Comparison of ENCODE assay signal across 1 cellular context in the genomic region with DNA sequence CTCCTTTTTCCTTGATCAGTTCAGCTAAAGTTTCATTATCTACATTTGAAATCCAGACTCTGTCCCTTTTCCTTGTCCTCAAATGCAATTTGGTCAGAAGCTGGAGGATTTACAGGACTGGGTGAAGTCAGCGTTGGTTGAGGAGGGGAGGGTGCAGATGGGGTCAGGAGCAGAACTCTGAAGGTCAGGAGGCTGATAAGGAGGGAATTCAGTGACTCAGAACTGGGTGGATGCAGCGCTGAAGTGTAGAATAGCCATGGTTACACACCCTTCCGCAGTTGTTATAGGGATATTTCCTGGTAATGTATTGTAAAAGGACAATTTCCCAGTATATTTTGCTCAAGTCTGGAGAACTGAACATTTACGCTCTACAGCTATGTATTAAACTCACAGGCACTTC.
TF ChIP-seq lines count a peak whose summit lies in the region.

No MANE protein-coding gene starts in this region.

TF ChIP-seq in A549, 52 proteins besides CTCF, POLR2A, EP300 and RAD21 (continued from another document):
- TF ChIP-seq CEBPB (IDR thresholded peaks at IDR 0.05) (no peak), RFX5 (IDR thresholded peaks at IDR 0.05) (no peak), ZNF302 (CRISPR knock-in tag; IDR thresholded peaks at IDR 0.05) (no peak), RCOR1 (IDR thresholded peaks at IDR 0.05; ENCODE audit: low read depth, low read length) (no peak), HOXA7 (CRISPR knock-in tag; IDR thresholded peaks at IDR 0.05) (no peak), CBX8 (IDR thresholded peaks at IDR 0.05) (no peak), SMC3 (IDR thresholded peaks at IDR 0.05) (no peak; the same call in 2 of the 3 replicates), RNF2 (IDR thresholded peaks at IDR 0.05; ENCODE audit: borderline replicate concordance, low read depth) (no peak), MYC (IDR thresholded peaks at IDR 0.05; ENCODE audit: borderline replicate concordance, low read length) (no peak), EHMT2 (IDR thresholded peaks at IDR 0.05; ENCODE audit: low read depth) (no peak), CHD4 (IDR thresholded peaks at IDR 0.05; ENCODE audit: borderline replicate concordance) (no peak), HEYL (CRISPR knock-in tag; IDR thresholded peaks at IDR 0.05) (no peak), SREBF2 (IDR thresholded peaks at IDR 0.05) (no peak), RARB (CRISPR knock-in tag; IDR thresholded peaks at IDR 0.05) (no peak), NFE2L2 (conservative IDR thresholded peaks at IDR 0.05; ENCODE audit: low read length) (no peak), ZSCAN20 (CRISPR knock-in tag; IDR thresholded peaks at IDR 0.05) (no peak), HOXB5 (CRISPR knock-in tag; IDR thresholded peaks at IDR 0.05) (no peak), HES2 (IDR thresholded peaks at IDR 0.05) (no peak), GATA3 (IDR thresholded peaks at IDR 0.05; ENCODE audit: borderline replicate concordance) (peak; percentile 68; the same call in 1 of the 2 replicates), EHF (CRISPR knock-in tag; IDR thresholded peaks at IDR 0.05) (no peak), ZC3H11A (IDR thresholded peaks at IDR 0.05) (no peak), NR3C1 (IDR thresholded peaks at IDR 0.05) (no peak), HDAC2 (IDR thresholded peaks at IDR 0.05) (no peak), TFCP2L1 (CRISPR knock-in tag; IDR thresholded peaks at IDR 0.05) (no peak), BHLHE40 (IDR thresholded peaks at IDR 0.05; ENCODE audit: low read depth, low read length) (no peak), MAZ (IDR thresholded peaks at IDR 0.05; ENCODE audit: borderline replicate concordance, low read depth, low read length) (no peak), CBX2 (IDR thresholded peaks at IDR 0.05; ENCODE audit: borderline replicate concordance, low read depth) (no peak), TP53 (CRISPR knock-in tag; IDR thresholded peaks at IDR 0.05) (no peak), ZFP36 (IDR thresholded peaks at IDR 0.05; ENCODE audit: borderline replicate concordance, partially characterized antibody) (no peak)
- TF ChIP-seq, protein P1, sequence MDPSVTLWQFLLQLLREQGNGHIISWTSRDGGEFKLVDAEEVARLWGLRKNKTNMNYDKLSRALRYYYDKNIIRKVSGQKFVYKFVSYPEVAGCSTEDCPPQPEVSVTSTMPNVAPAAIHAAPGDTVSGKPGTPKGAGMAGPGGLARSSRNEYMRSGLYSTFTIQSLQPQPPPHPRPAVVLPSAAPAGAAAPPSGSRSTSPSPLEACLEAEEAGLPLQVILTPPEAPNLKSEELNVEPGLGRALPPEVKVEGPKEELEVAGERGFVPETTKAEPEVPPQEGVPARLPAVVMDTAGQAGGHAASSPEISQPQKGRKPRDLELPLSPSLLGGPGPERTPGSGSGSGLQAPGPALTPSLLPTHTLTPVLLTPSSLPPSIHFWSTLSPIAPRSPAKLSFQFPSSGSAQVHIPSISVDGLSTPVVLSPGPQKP (IDR thresholded peaks at IDR 0.05; ENCODE audit: low read depth, low read length), result no peak
- TF ChIP-seq, protein P2, sequence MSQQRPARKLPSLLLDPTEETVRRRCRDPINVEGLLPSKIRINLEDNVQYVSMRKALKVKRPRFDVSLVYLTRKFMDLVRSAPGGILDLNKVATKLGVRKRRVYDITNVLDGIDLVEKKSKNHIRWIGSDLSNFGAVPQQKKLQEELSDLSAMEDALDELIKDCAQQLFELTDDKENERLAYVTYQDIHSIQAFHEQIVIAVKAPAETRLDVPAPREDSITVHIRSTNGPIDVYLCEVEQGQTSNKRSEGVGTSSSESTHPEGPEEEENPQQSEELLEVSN (IDR thresholded peaks at IDR 0.05; ENCODE audit: borderline replicate concordance, low read depth), result peak; percentile 32; the same call in 1 of the 2 replicates
- TF ChIP-seq, protein P3, sequence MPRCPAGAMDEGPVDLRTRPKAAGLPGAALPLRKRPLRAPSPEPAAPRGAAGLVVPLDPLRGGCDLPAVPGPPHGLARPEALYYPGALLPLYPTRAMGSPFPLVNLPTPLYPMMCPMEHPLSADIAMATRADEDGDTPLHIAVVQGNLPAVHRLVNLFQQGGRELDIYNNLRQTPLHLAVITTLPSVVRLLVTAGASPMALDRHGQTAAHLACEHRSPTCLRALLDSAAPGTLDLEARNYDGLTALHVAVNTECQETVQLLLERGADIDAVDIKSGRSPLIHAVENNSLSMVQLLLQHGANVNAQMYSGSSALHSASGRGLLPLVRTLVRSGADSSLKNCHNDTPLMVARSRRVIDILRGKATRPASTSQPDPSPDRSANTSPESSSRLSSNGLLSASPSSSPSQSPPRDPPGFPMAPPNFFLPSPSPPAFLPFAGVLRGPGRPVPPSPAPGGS (IDR thresholded peaks at IDR 0.05), result no peak
- TF ChIP-seq, protein P4, sequence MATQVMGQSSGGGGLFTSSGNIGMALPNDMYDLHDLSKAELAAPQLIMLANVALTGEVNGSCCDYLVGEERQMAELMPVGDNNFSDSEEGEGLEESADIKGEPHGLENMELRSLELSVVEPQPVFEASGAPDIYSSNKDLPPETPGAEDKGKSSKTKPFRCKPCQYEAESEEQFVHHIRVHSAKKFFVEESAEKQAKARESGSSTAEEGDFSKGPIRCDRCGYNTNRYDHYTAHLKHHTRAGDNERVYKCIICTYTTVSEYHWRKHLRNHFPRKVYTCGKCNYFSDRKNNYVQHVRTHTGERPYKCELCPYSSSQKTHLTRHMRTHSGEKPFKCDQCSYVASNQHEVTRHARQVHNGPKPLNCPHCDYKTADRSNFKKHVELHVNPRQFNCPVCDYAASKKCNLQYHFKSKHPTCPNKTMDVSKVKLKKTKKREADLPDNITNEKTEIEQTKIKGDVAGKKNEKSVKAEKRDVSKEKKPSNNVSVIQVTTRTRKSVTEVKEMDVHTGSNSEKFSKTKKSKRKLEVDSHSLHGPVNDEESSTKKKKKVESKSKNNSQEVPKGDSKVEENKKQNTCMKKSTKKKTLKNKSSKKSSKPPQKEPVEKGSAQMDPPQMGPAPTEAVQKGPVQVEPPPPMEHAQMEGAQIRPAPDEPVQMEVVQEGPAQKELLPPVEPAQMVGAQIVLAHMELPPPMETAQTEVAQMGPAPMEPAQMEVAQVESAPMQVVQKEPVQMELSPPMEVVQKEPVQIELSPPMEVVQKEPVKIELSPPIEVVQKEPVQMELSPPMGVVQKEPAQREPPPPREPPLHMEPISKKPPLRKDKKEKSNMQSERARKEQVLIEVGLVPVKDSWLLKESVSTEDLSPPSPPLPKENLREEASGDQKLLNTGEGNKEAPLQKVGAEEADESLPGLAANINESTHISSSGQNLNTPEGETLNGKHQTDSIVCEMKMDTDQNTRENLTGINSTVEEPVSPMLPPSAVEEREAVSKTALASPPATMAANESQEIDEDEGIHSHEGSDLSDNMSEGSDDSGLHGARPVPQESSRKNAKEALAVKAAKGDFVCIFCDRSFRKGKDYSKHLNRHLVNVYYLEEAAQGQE (IDR thresholded peaks at IDR 0.05), result no peak
- TF ChIP-seq, protein P5, sequence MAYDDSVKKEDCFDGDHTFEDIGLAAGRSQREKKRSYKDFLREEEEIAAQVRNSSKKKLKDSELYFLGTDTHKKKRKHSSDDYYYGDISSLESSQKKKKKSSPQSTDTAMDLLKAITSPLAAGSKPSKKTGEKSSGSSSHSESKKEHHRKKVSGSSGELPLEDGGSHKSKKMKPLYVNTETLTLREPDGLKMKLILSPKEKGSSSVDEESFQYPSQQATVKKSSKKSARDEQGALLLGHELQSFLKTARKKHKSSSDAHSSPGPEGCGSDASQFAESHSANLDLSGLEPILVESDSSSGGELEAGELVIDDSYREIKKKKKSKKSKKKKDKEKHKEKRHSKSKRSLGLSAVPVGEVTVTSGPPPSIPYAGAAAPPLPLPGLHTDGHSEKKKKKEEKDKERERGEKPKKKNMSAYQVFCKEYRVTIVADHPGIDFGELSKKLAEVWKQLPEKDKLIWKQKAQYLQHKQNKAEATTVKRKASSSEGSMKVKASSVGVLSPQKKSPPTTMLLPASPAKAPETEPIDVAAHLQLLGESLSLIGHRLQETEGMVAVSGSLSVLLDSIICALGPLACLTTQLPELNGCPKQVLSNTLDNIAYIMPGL (CRISPR knock-in tag; IDR thresholded peaks at IDR 0.05; ENCODE audit: borderline replicate concordance), result no peak
- TF ChIP-seq, protein P6, sequence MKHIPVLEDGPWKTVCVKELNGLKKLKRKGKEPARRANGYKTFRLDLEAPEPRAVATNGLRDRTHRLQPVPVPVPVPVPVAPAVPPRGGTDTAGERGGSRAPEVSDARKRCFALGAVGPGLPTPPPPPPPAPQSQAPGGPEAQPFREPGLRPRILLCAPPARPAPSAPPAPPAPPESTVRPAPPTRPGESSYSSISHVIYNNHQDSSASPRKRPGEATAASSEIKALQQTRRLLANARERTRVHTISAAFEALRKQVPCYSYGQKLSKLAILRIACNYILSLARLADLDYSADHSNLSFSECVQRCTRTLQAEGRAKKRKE (CRISPR knock-in tag; IDR thresholded peaks at IDR 0.05; ENCODE audit: low read depth), result no peak
- TF ChIP-seq, protein P7, sequence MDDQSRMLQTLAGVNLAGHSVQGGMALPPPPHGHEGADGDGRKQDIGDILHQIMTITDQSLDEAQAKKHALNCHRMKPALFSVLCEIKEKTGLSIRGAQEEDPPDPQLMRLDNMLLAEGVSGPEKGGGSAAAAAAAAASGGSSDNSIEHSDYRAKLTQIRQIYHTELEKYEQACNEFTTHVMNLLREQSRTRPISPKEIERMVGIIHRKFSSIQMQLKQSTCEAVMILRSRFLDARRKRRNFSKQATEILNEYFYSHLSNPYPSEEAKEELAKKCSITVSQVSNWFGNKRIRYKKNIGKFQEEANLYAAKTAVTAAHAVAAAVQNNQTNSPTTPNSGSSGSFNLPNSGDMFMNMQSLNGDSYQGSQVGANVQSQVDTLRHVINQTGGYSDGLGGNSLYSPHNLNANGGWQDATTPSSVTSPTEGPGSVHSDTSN (IDR thresholded peaks at IDR 0.05), result no peak
- TF ChIP-seq, protein P8, sequence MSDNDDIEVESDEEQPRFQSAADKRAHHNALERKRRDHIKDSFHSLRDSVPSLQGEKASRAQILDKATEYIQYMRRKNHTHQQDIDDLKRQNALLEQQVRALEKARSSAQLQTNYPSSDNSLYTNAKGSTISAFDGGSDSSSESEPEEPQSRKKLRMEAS (IDR thresholded peaks at IDR 0.05), result peak; percentile 65
